24 cellular contexts compared by ENCODE assay signal in genomic region chr4:141179474-141180026, GRCh38.
"Had no signal": no experiment of that assay in that cellular context is flagged by ENCODE, and none has a peak within 500 bp of the region (broad histone marks: within the 10 kb centered on the region; RNA-seq: fewer than 3 reads in every experiment).

No MANE protein-coding gene starts in this region.

- H3K9me3 Mint-ChIP-seq: immature natural killer cell; stimulated activated naive CD8-positive, alpha-beta T cell treated with anti-CD3 and anti-CD28 coated beads, Interleukin-15, Interleukin-2, amounts not matched to agents 100 ng/mL and 50 ng/mL, for 24 hours had no signal

- H3K27ac Mint-ChIP-seq: immature natural killer cell; naive thymus-derived CD8-positive, alpha-beta T cell; nephron; stimulated activated naive CD8-positive, alpha-beta T cell treated with anti-CD3 and anti-CD28 coated beads, Interleukin-15, Interleukin-2, amounts not matched to agents 100 ng/mL and 50 ng/mL, for 24 hours had no signal

- H3K4me3 Mint-ChIP-seq: immature natural killer cell; naive thymus-derived CD8-positive, alpha-beta T cell; nephron; neural crest cell; stimulated activated naive CD8-positive, alpha-beta T cell treated with anti-CD3 and anti-CD28 coated beads, Interleukin-15, Interleukin-2, amounts not matched to agents 100 ng/mL and 50 ng/mL, for 24 hours had no signal

- ATAC-seq: left colon; left lung; naive thymus-derived CD8-positive, alpha-beta T cell; pancreas; right cardiac atrium; sciatic nerve; upper lobe of right lung had no signal

- H3K4me1 Mint-ChIP-seq: immature natural killer cell; naive thymus-derived CD8-positive, alpha-beta T cell; nephron; neural crest cell had no signal

- H3K36me3 Mint-ChIP-seq: immature natural killer cell; naive thymus-derived CD8-positive, alpha-beta T cell had no signal

- DNase-seq: hypothalamus; immature natural killer cell; kidney; left colon; left lung; midbrain; naive thymus-derived CD8-positive, alpha-beta T cell; nucleus accumbens; pancreas; posterior cingulate gyrus; retina; right cardiac atrium; stimulated activated CD4-positive, alpha-beta T cell treated with anti-CD3 and anti-CD28 coated beads, Interleukin-12 subunit alpha, Interleukin-12 subunit beta, amount 100 ng/mL, for 4 hours; stimulated activated CD4-positive, alpha-beta T cell treated with anti-CD3 and anti-CD28 coated beads, Interleukin-15, amount 100 ng/mL, for 24 hours; stimulated activated CD4-positive, alpha-beta T cell treated with anti-CD3 and anti-CD28 coated beads, Interleukin-2, amount 100 ng/mL, for 24 hours; stimulated activated CD4-positive, alpha-beta T cell treated with anti-CD3 and anti-CD28 coated beads, Interleukin-4, amount 100 ng/mL, for 1 hour; stimulated activated naive CD4-positive, alpha-beta T cell; tibial artery; trophoblast cell; upper lobe of right lung had no signal
